Comparison of ENCODE assay signal across 12 cellular contexts in the genomic region with DNA sequence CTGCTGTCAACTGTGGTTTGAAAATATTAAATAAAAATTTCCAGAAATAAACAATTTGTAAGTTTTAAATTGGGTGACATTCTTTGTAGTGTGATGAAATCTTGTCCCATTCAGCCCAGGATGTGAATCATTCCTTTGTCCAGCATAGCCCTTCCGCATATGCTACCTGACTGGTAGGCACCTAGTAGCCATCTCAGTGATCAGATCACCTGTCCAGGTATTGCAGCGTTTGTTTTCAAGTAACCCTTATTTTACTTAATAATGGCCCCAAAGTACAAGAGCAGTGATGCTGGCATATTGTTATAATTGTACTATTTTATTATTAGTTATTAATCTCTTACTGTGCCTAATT.
A peak's percentile ranks its signal among the peaks of the same experiment; 100 is the strongest.
DNase-seq lines count a peak whose midpoint lies in the region; ATAC-seq, FAIRE-seq and TF ChIP-seq lines count a peak whose summit lies in the region.
"Had no signal": no experiment of that assay in that cellular context is flagged by ENCODE, and none has a peak within 500 bp of the region (broad histone marks: within the 10 kb centered on the region; RNA-seq: fewer than 3 reads in every experiment).

No MANE protein-coding gene starts in this region.

- no peaks in the 10 kb centered on the region for H4K20me1 ChIP-seq in DOHH2 (ENCODE audit: control insufficient read depth, insufficient read depth, low read depth, low read length)

- DNase-seq in bronchial epithelial cell (ENCODE audit: low read depth) (peak; percentile 58), middle frontal gyrus (ENCODE audit: extremely low spot score, low spot score) (no peak), Peyer's patch (no peak)
- DNase-seq: DMS153, NCI-H748 treated with DMSO at 0.1 percent for 48 hours, sigmoid colon, upper lobe of right lung had no signal

- peak overlapping the region; percentile 5 to 86 (median 34) for H3K27ac Mint-ChIP-seq in IgD-negative memory B cell

- peak; percentile 13 for ATAC-seq in GM19395 (IDR thresholded peaks at IDR 0.05; ENCODE audit: unreplicated experiment)
- no peak for ATAC-seq in GM21423 (IDR thresholded peaks at IDR 0.05; ENCODE audit: unreplicated experiment)

- H3K27me3 ChIP-seq in DOHH2 (ENCODE audit: control insufficient read depth, low read length) (no peaks in the 10 kb centered on the region), bronchial epithelial cell (ENCODE audit: control insufficient read depth, insufficient read depth, low read length) (no peaks in the 10 kb centered on the region), Peyer's patch (no peaks in the 10 kb centered on the region)
- H3K27me3 ChIP-seq: sigmoid colon, upper lobe of right lung had no signal

- no peaks in the 10 kb centered on the region for H3K36me3 ChIP-seq in DOHH2 (ENCODE audit: control insufficient read depth, low read length)
- no peaks in the 10 kb centered on the region for H3K36me3 ChIP-seq in bronchial epithelial cell (ENCODE audit: control insufficient read depth, insufficient read depth, low read length)
- no peaks in the 10 kb centered on the region for H3K36me3 ChIP-seq in Peyer's patch
- H3K36me3 ChIP-seq: sigmoid colon, upper lobe of right lung had no signal

- H3K9me3 ChIP-seq in DOHH2 (ENCODE audit: control insufficient read depth, insufficient read depth, low read length) (peaks cover 8% of the 10 kb centered on the region; the same call in 1 of the 2 replicates), Peyer's patch (no peaks in the 10 kb centered on the region)
- H3K9me3 ChIP-seq: sigmoid colon, upper lobe of right lung had no signal

- no peak for TF ChIP-seq CTCF in DOHH2 (IDR thresholded peaks at IDR 0.05; ENCODE audit: low read depth, low read length, poor library complexity, severe bottlenecking)
- TF ChIP-seq CTCF in bronchial epithelial cell (IDR thresholded peaks at IDR 0.05; ENCODE audit: insufficient read depth, low read length, severe bottlenecking) = no peak
- no peak for TF ChIP-seq CTCF in Peyer's patch (IDR thresholded peaks at IDR 0.05)

- H3K27ac ChIP-seq in DOHH2 (ENCODE audit: low read depth, low read length) (peak overlapping the region; percentile 35), Peyer's patch (peak overlapping the region in 2 of 4 donors; percentile 40 to 44)
- H3K27ac ChIP-seq: HL-60, sigmoid colon, upper lobe of right lung had no signal

- H3K79me2 ChIP-seq in DOHH2 (ENCODE audit: control insufficient read depth, low read length) = no peaks in the 10 kb centered on the region

- H3K4me1 ChIP-seq in DOHH2 (ENCODE audit: control insufficient read depth, low read length) (peaks cover 35% of the 10 kb centered on the region), Peyer's patch (peaks cover 0 to 10% (median 0%) of the 10 kb centered on the region in 4 donors)
- H3K4me1 ChIP-seq: sigmoid colon, upper lobe of right lung had no signal

- H3K36me3 Mint-ChIP-seq in IgD-negative memory B cell = peaks cover 1% of the 10 kb centered on the region

- peak overlapping the region in 3 of 4 donors; percentile 7 to 74 (median 55) for H3K4me3 Mint-ChIP-seq in IgD-negative memory B cell

- FAIRE-seq in bronchial epithelial cell (lab: Jason Lieb, UNC) = no peak

- H3K9me3 Mint-ChIP-seq in IgD-negative memory B cell = no peaks in the 10 kb centered on the region

- H3K4me2 ChIP-seq in DOHH2 (ENCODE audit: low read length) = peak overlapping the region; percentile 49

- TF ChIP-seq POLR2A in Peyer's patch (IDR thresholded peaks at IDR 0.05) = no peak

- H3K27me3 Mint-ChIP-seq in IgD-negative memory B cell = no peaks in the 10 kb centered on the region

- H3K4me3 ChIP-seq in DOHH2 (ENCODE audit: low read length) = peak overlapping the region; percentile 27
- H3K4me3 ChIP-seq in bronchial epithelial cell (ENCODE audit: low read depth, low read length) = no peak overlapping the region
- H3K4me3 ChIP-seq in Peyer's patch = no peak overlapping the region
- H3K4me3 ChIP-seq: sigmoid colon, upper lobe of right lung had no signal

- no peaks in the 10 kb centered on the region for H3K9me2 ChIP-seq in DOHH2 (replicated peaks; ENCODE audit: control insufficient read depth, low read length)

- H3K4me1 Mint-ChIP-seq in IgD-negative memory B cell = peaks cover 30 to 38% (median 34%) of the 10 kb centered on the region in 3 donors

- no peaks in the 10 kb centered on the region for H3F3A ChIP-seq in DOHH2 (ENCODE audit: control insufficient read depth, insufficient read depth)
